Comparison of ENCODE assay signal across 9 cellular contexts in the genomic region with DNA sequence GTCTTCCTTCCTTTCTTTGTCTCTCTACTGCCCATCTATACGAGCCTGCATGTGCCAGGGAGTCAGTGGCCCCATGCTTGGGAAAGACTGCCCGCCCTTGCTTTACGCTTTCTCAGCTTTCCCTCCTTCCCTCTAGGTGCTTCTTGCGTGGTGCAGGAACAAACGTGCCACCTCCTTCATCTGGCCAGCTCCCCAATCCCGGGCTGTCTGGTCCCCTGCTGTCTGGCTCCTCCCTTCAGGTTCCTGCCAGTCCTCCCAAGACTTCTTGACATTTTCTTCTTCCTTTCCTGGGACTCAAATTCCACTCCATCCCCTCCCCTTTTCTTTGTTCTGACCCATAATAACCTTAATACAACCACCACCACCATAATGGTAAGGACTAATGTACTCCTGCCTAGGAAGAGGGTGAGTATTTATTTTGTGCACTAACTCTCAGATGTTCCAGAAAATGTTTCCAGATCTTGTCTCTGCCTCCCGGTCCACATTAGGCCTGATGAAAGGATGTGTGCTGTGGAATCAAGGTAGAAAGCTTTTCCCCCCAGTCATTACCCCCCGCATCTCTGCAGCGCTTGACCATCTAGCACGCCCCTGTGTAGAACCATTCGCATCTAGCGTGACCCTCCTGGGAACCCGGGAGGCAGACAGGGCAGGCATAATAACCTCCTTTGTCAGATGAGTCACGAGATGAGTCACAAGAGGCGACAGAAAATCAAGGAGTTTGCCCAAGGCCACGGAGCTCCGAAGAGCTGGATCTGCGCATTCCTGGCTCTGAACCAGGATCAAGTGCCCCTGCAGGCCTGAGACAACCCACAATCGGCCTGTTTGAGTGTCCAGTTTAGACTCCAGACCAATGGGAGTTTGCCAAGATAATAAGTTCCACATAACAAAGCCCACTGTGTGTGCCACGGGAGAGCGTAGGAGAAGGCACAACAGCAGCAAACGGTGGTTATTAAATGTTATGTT.
DNase-seq lines count a peak whose midpoint lies in the region; FAIRE-seq and TF ChIP-seq lines count a peak whose summit lies in the region.
"Had no signal": no experiment of that assay in that cellular context is flagged by ENCODE, and none has a peak within 500 bp of the region (broad histone marks: within the 10 kb centered on the region; RNA-seq: fewer than 3 reads in every experiment).

No MANE protein-coding gene starts in this region.

- H4K20me1 ChIP-seq in H1 (replicated peaks in 1 of 2; ENCODE audit: control insufficient read depth in 1 of 2, insufficient read depth in 2 of 2, low read length in 2 of 2), result no peaks in the 10 kb centered on the region

- H2BK12ac ChIP-seq in H1 (ENCODE audit: low read depth, low read length), result no peak overlapping the region

- H3K4me1 Mint-ChIP-seq in Calu3 (ENCODE audit: low read depth, unreplicated experiment), result peaks cover 63% of the 10 kb centered on the region

- no peaks in the 10 kb centered on the region for H3K79me2 ChIP-seq in H1 (ENCODE audit: control insufficient read depth in 1 of 2, insufficient read depth in 2 of 2, low read length in 2 of 2)

- TF ChIP-seq CTCF in Calu3 (IDR thresholded peaks at IDR 0.05; ENCODE audit: unreplicated experiment) (no peak), H1 (IDR thresholded peaks at IDR 0.05; ENCODE audit: control extremely low read depth in 1 of 3, insufficient read depth in 1 of 3, low read depth in 1 of 3, low read length in 3 of 3) (no peak)

- H3K4me3 Mint-ChIP-seq in Calu3 (ENCODE audit: low read depth, unreplicated experiment), result peak overlapping the region; percentile 41
- H3K4me3 Mint-ChIP-seq: activated CD4-positive, alpha-beta T cell treated with anti-CD3 and anti-CD28 coated beads for 36 hours had no signal

- H3K79me1 ChIP-seq in H1 (ENCODE audit: low read depth, low read length), result no peaks in the 10 kb centered on the region

- H3K4me2 ChIP-seq in H1 (ENCODE audit: insufficient read depth in 1 of 2, low read depth in 2 of 2, low read length in 2 of 2), result no peak overlapping the region

- no peak for TF ChIP-seq RAD21 in H1 (IDR thresholded peaks at IDR 0.05 in 1 of 2, conservative IDR thresholded peaks at IDR 0.05 in 1 of 2; ENCODE audit: low read depth in 2 of 2, low read length in 2 of 2)

- H2BK20ac ChIP-seq in H1 (ENCODE audit: low read length), result no peak overlapping the region

- no peak for TF ChIP-seq POLR2A in H1 (IDR thresholded peaks at IDR 0.05; ENCODE audit: control extremely low read depth in 1 of 2, low read depth in 2 of 2, low read length in 2 of 2)

- H3K23ac ChIP-seq in H1 (ENCODE audit: insufficient read length), result no peak overlapping the region

- no peak overlapping the region for H3K56ac ChIP-seq in H1 (replicated peaks; ENCODE audit: insufficient read length, low read depth, low read length)

- TF ChIP-seq EP300 in H1 (IDR thresholded peaks at IDR 0.05; ENCODE audit: borderline replicate concordance in 1 of 2, low read depth in 2 of 2, low read length in 2 of 2), result no peak

- H3K4ac ChIP-seq in H1 (replicated peaks; ENCODE audit: insufficient read length, low read depth, low read length), result no peak overlapping the region

- no peak overlapping the region for H2BK120ac ChIP-seq in H1 (replicated peaks; ENCODE audit: low read depth, low read length)

- POLR2A ChIA-PET in H1 (lab: Charles Lee; ENCODE audit: partially characterized antibody), result interaction anchor here (1.5 kb wide), 1 partner anchor 15 kb away, joined by 3 read pairs; no protein-coding TSS in a partner anchor

- H3K27me3 Mint-ChIP-seq in Calu3 (ENCODE audit: unreplicated experiment), result no peaks in the 10 kb centered on the region
- H3K27me3 Mint-ChIP-seq: activated CD4-positive, alpha-beta T cell treated with anti-CD3 and anti-CD28 coated beads for 36 hours had no signal

- CTCF ChIA-PET in Calu3 (lab: Charles Lee), result interaction anchor here (0.7 to 2.4 kb wide), 7 partner anchors 8 to 300 kb away, joined by 3 to 11 read pairs (median 8); partner anchors contain the start of genes DTL and INTS7
- CTCF ChIA-PET in H1 (lab: Charles Lee; ENCODE audit: partially characterized antibody), result interaction anchor here (0.8 to 2.9 kb wide), 6 partner anchors 12 to 269 kb away, joined by 3 to 15 read pairs (median 4); no protein-coding TSS in a partner anchor

- no peak overlapping the region for H3K27ac ChIP-seq in H1 (ENCODE audit: low read depth, low read length)

- intact Hi-C loops in Calu3 (cut with micrococcal nuclease; ENCODE audit: unreplicated experiment), result no loop called here

- H3K23me2 ChIP-seq in H1 (ENCODE audit: low read depth, low read length), result no peaks in the 10 kb centered on the region

- H2BK15ac ChIP-seq in H1 (ENCODE audit: low read length), result no peak overlapping the region

- no peak overlapping the region for H4K91ac ChIP-seq in H1 (replicated peaks; ENCODE audit: insufficient read length, low read length)

- no peak for FAIRE-seq in H1 (lab: Jason Lieb, UNC)

- no peaks in the 10 kb centered on the region; a peak in 3 of 7 replicates for H3K4me1 ChIP-seq in H1 (replicated peaks in 1 of 4; ENCODE audit: control insufficient read depth in 3 of 4, insufficient read depth in 4 of 4, low read length in 3 of 4)

- no peaks in the 10 kb centered on the region for H3K36me3 ChIP-seq in H1 (ENCODE audit: control insufficient read depth in 2 of 4, insufficient read depth in 4 of 4, low read length in 3 of 4)

- peak overlapping the region; percentile 81 for H3K27ac Mint-ChIP-seq in Calu3 (ENCODE audit: unreplicated experiment)
- H3K27ac Mint-ChIP-seq: activated CD4-positive, alpha-beta T cell treated with anti-CD3 and anti-CD28 coated beads for 36 hours had no signal

- no peak overlapping the region for H4K5ac ChIP-seq in H1 (ENCODE audit: insufficient read length, low read depth, low read length)

- no peak overlapping the region for H3K18ac ChIP-seq in H1 (ENCODE audit: extremely low read depth, low read length)

- H4K8ac ChIP-seq in H1 (ENCODE audit: extremely low read depth, insufficient read depth, low read length), result no peak overlapping the region; the same call in 1 of the 2 replicates

- no peak overlapping the region for H3K4me3 ChIP-seq in H1 (ENCODE audit: extremely low read depth in 1 of 4, insufficient read depth in 2 of 4, low read depth in 3 of 4, low read length in 4 of 4)

- no peak overlapping the region for H3K9ac ChIP-seq in H1 (replicated peaks in 1 of 4; ENCODE audit: extremely low read depth in 1 of 4, low read depth in 3 of 4, low read length in 3 of 4)

- H3K27me3 ChIP-seq in H1 (replicated peaks in 1 of 4; ENCODE audit: control insufficient read depth in 3 of 4, extremely low read depth in 1 of 4, insufficient read depth in 3 of 4, low read length in 3 of 4), result no peaks in the 10 kb centered on the region; a peak in 1 of 7 replicates

- DNase-seq in Calu3, result peak; percentile 90
- DNase-seq in NCI-H2227 (lab: John Stamatoyannopoulos, UW; ENCODE audit: unreplicated experiment), result peak; percentile 17
- peak in 1 of 2 experiments; percentile 39 for DNase-seq in H1 (ENCODE audit: low read depth in 1 of 2, low spot score in 2 of 2)
- peak in 54 of 56 donors; percentile 23 to 94 (median 80) for DNase-seq in nucleus accumbens (lab: John Stamatoyannopoulos, UW)
- DNase-seq in NCI-H1092 (lab: John Stamatoyannopoulos, UW), result no peak
- DNase-seq in AML-193 (lab: John Stamatoyannopoulos, UW), result no peak
- DNase-seq in NCI-H1417 (lab: John Stamatoyannopoulos, UW), result no peak
- no peak for DNase-seq in NCI-H1436 (lab: John Stamatoyannopoulos, UW)
- DNase-seq: activated CD4-positive, alpha-beta T cell treated with anti-CD3 and anti-CD28 coated beads for 36 hours had no signal

- no peaks in the 10 kb centered on the region for H3K9me3 Mint-ChIP-seq in Calu3 (ENCODE audit: low read depth, unreplicated experiment)

- H2BK5ac ChIP-seq in H1 (ENCODE audit: low read depth, low read length), result no peak overlapping the region

- peak overlapping the region; percentile 85; the same call in 1 of the 2 replicates for H2AFZ ChIP-seq in H1 (ENCODE audit: low read length)

- peaks cover 11% of the 10 kb centered on the region for H3K36me3 Mint-ChIP-seq in Calu3 (ENCODE audit: insufficient read depth, unreplicated experiment)

- no peak overlapping the region for H3K14ac ChIP-seq in H1 (ENCODE audit: insufficient read length)

- WGBS in H1 (ENCODE audit: extremely low coverage in 1 of 2, insufficient coverage in 1 of 2, insufficient read length in 1 of 2, insufficient replicate concordance in 2 of 2, low coverage in 1 of 2, low lambda C conversion rate in 2 of 2, missing lambda C conversion rate in 1 of 2), 2 experiments, result 87% methylated on average over 22 of the region's 22 CpGs; no CpG with 5 or more reads in 1 of the 2 experiments

- BruUV-seq in Calu3 (replicated peaks; lab: Mats Ljungman, UMichigan), result no TSS peak

- no peaks in the 10 kb centered on the region for H3K9me3 ChIP-seq in H1 (ENCODE audit: insufficient read depth in 2 of 2, low read depth in 1 of 2, low read length in 1 of 2)

- H2AK5ac ChIP-seq in H1 (ENCODE audit: low read depth, low read length), result no peak overlapping the region

TF ChIP-seq in H1, 55 proteins besides CTCF, POLR2A, EP300 and RAD21:
- TF ChIP-seq CHD1 (IDR thresholded peaks at IDR 0.05; ENCODE audit: low read depth, low read length) (no peak), SIRT6 (IDR thresholded peaks at IDR 0.05; ENCODE audit: low read length) (no peak), SP2 (IDR thresholded peaks at IDR 0.05; ENCODE audit: low read length) (no peak), RFX5 (IDR thresholded peaks at IDR 0.05; ENCODE audit: borderline replicate concordance, low read depth, low read length) (no peak), BACH1 (IDR thresholded peaks at IDR 0.05; ENCODE audit: low read length) (no peak), HDAC6 (IDR thresholded peaks at IDR 0.05; ENCODE audit: low read depth, low read length) (no peak), CREB1 (IDR thresholded peaks at IDR 0.05) (no peak), TCF12 (IDR thresholded peaks at IDR 0.05; ENCODE audit: low read depth, low read length) (no peak), TBP (IDR thresholded peaks at IDR 0.05; ENCODE audit: low read depth, low read length) (no peak), POLR2AphosphoS5 (IDR thresholded peaks at IDR 0.05; ENCODE audit: low read depth, low read length) (no peak), GTF2F1 (IDR thresholded peaks at IDR 0.05; ENCODE audit: borderline replicate concordance, low read depth, low read length) (no peak), MAFK (IDR thresholded peaks at IDR 0.05; ENCODE audit: low read depth, low read length) (no peak), BCL11A (IDR thresholded peaks at IDR 0.05; ENCODE audit: low read depth in 2 of 2, low read length in 2 of 2) (no peak)

Comparison
In these comparisons a context has a peak if more than half of its experiments do, and no peak if none do; other contexts are left out.
1. DNase-seq: peak in Calu3 (single experiment), NCI-H2227 (single experiment) and nucleus accumbens (54 of 56); none in NCI-H1092 (single experiment), AML-193 (0 of 2), NCI-H1417 (0 of 3) and NCI-H1436 (single experiment).